34 cellular contexts compared by ENCODE assay signal in genomic region chr1:6409733-6410132, GRCh38. TPM values are rescaled to one million over a fixed set of nuclear protein-coding genes. Genes with fewer than 3 reads are reported as not detected.
"Had no signal": no experiment of that assay in that cellular context is flagged by ENCODE, and none has a peak within 500 bp of the region (broad histone marks: within the 10 kb centered on the region; RNA-seq: fewer than 3 reads in every experiment).

No MANE protein-coding gene starts in this region.

- DNase-seq: Karpas-422, Kasumi-1, MG63, MM.1S, NCI-H1048, NCI-H1092, NCI-H1092 treated with DMSO at 0.1 percent for 48 hours, NCI-H1105, NCI-H1105 treated with DMSO at 0.1 percent for 48 hours, NCI-H1417 treated with DMSO at 0.1 percent for 48 hours, NCI-H1436, NCI-H1436 treated with DMSO at 0.1 percent for 48 hours, NCI-H146, NCI-H1694, NCI-H1694 treated with DMSO at 0.1 percent for 48 hours, NCI-H187, NCI-H187 treated with DMSO at 0.1 percent for 48 hours, NCI-H1930, NCI-H2029, NCI-H2029 treated with DMSO at 0.1 percent for 48 hours, NCI-H2081, NCI-H2081 treated with DMSO at 0.1 percent for 48 hours, NCI-H2107, NCI-H2171, NCI-H2171 treated with DMSO at 0.1 percent for 48 hours, NCI-H2227 treated with DMSO at 0.1 percent for 48 hours, NCI-H226, NCI-H345, NCI-H446, NCI-H446 treated with DMSO at 0.1 percent for 48 hours, NCI-H510A, NCI-H510A treated with DMSO at 0.1 percent for 48 hours, NCI-H524 had no signal

- H3K9me3 ChIP-seq: MG63 had no signal

- H3K4me3 ChIP-seq: MG63 had no signal

- H3K36me3 ChIP-seq: MG63 had no signal

RNA-seq across cellular contexts. Expression of gene HES2, which starts 10.0 kb away (rescaled TPM):
- total RNA-seq: LHCN-M2 had no signal

RNA-seq across cellular contexts. Expression of gene ESPN, which starts 14.8 kb away (rescaled TPM):
- total RNA-seq: LHCN-M2 had no signal
